ENCODE assay signal across 15 cellular contexts in genomic region chr2:180573951-180574350, GRCh38.
A peak's percentile ranks its signal among the peaks of the same experiment; 100 is the strongest.
DNase-seq lines count a peak whose midpoint lies in the region; ATAC-seq and TF ChIP-seq lines count a peak whose summit lies in the region.
"Had no signal": no experiment of that assay in that cellular context is flagged by ENCODE, and none has a peak within 500 bp of the region (broad histone marks: within the 10 kb centered on the region; RNA-seq: fewer than 3 reads in every experiment).

No MANE protein-coding gene starts in this region.

- peaks cover 12% of the 10 kb centered on the region for H3K4me1 ChIP-seq in adipocyte (ENCODE audit: control insufficient read depth, insufficient read depth, low read length)
- H3K4me1 ChIP-seq: BLaER1, left ventricle myocardium inferior had no signal

- TF ChIP-seq CTCF in kidney epithelial cell (IDR thresholded peaks at IDR 0.05; ENCODE audit: insufficient read depth, low read length, poor library complexity, severe bottlenecking): no peak
- no peak for TF ChIP-seq CTCF in GM20000 (IDR thresholded peaks at IDR 0.05; ENCODE audit: extremely low read depth, missing control alignments)

- H3K4me3 ChIP-seq in adipocyte (ENCODE audit: low read length): no peak overlapping the region
- H3K4me3 ChIP-seq in kidney epithelial cell (ENCODE audit: low read depth, low read length): no peak overlapping the region
- H3K4me3 ChIP-seq: BLaER1, left ventricle myocardium inferior, thoracic aorta had no signal

- H3K9ac ChIP-seq in adipocyte (ENCODE audit: low read length): no peak overlapping the region
- H3K9ac ChIP-seq: BLaER1 had no signal

- H3K9me3 ChIP-seq in adipocyte (ENCODE audit: control insufficient read depth, low read length): no peaks in the 10 kb centered on the region
- H3K9me3 ChIP-seq: BLaER1, left ventricle myocardium inferior, thoracic aorta had no signal

- peak; percentile 79 for DNase-seq in DMS153 (lab: John Stamatoyannopoulos, UW)
- DNase-seq in HT1080 (ENCODE audit: low read depth): peak; percentile 83
- DNase-seq in adipocyte (ENCODE audit: low read depth): peak; percentile 45
- peak; percentile 4 for DNase-seq in kidney epithelial cell (ENCODE audit: low read depth)
- no peak for DNase-seq in RPMI8226
- DNase-seq in GM20000 (ENCODE audit: low spot score): no peak
- no peak for DNase-seq in HUDEP-2 (lab: John Stamatoyannopoulos, UW; ENCODE audit: unreplicated experiment in 76 of 76)
- DNase-seq: activated CD8-positive, alpha-beta memory T cell treated with anti-CD3 and anti-CD28 coated beads, Interleukin-2, amount 10 ng/mL, durations not matched to agents 7 days and 5 days; hippocampal formation; left ventricle myocardium inferior; T-cell had no signal

- H3K36me3 ChIP-seq in adipocyte (ENCODE audit: control insufficient read depth, insufficient read depth, low read length, severe bottlenecking): no peaks in the 10 kb centered on the region
- no peaks in the 10 kb centered on the region for H3K36me3 ChIP-seq in kidney epithelial cell (ENCODE audit: control insufficient read depth, insufficient read depth, low read length)
- H3K36me3 ChIP-seq: BLaER1, left ventricle myocardium inferior, thoracic aorta had no signal

- H3K27me3 ChIP-seq in adipocyte (replicated peaks; ENCODE audit: control insufficient read depth, insufficient read depth, low read length) (no peaks in the 10 kb centered on the region), kidney epithelial cell (ENCODE audit: control insufficient read depth, insufficient read depth, low read length) (no peaks in the 10 kb centered on the region)
- H3K27me3 ChIP-seq: BLaER1 had no signal

- ATAC-seq in HG02571 (IDR thresholded peaks at IDR 0.05; ENCODE audit: unreplicated experiment): no peak
- ATAC-seq: activated CD8-positive, alpha-beta memory T cell treated with anti-CD3 and anti-CD28 coated beads, Interleukin-2, amount 10 ng/mL, durations not matched to agents 7 days and 5 days; activated naive CD4-positive, alpha-beta T cell treated with anti-CD3 and anti-CD28 coated beads, Interleukin-2, amount 50 U/mL, for 72 hours; T-cell had no signal

Comparison
In these comparisons a context has a peak if more than half of its experiments do, and no peak if none do; other contexts are left out.
1. DNase-seq: peak in DMS153 (single experiment), HT1080 (single experiment), adipocyte (single experiment) and kidney epithelial cell (single experiment); none in RPMI8226 (single experiment), GM20000 (single experiment) and HUDEP-2 (0 of 76).